8 cellular contexts compared by ENCODE assay signal in the genomic region with DNA sequence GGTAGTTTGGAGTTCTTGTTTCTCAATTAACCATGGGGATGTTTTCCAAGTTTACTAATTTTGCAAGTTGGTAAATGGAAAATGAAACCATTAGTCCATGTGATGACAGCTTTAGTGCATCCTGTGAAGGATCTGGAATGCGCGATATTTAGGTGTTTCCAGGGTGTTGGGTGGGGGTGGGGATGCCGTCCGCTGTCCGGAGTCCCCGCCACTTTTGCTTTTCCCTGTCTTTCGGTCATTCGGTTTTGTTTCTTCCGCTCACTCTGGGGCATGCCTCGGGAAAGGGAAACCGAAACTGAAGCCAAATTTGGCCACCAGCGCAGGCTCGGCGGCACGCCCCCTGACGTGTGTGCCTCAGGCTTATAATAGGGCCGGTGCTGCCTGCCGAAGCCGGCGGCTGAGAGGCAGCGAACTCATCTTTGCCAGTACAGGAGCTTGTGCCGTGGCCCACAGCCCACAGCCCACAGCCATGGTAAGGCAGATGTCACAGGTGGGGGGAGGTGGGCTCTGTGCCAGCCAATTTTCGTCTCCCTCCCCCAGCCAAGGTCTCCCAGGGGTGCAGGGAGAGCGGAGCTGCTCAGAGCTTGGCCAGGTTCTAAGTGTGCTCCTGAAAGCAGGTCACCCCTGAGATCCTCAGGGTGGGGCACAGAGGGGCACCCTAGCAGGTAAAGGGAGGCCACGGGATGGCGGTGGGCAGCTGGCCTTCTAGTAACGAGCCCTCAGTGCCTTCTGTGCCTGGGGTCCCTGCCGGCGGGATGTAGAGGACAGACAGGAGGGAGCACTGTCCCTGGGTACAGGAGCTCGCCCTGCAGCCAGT. TPM values are rescaled to one million over a fixed set of nuclear protein-coding genes. Genes with fewer than 3 reads are reported as not detected.
DNase-seq lines count a peak whose midpoint lies in the region; ATAC-seq and TF ChIP-seq lines count a peak whose summit lies in the region.

A gene (plus strand): TSS at position 393 of the 817 bp plus-strand sequence. CDS start 77 bp downstream, at position 470.

- H3K4me1 ChIP-seq in mesodermal cell (ENCODE audit: control insufficient read depth, insufficient read depth, low read length, poor library complexity, severe bottlenecking) = peaks cover 7% of the 10 kb centered on the region

- in situ Hi-C loops in endometrial microvascular endothelial cells (cut with HindIII; ENCODE audit: inconsistent ontology term, low pct_unique_long_range_greater_than_20kb, low sequenced_read_pairs) = no loop called here

- peak within 1 kb of the TSS; percentile 95 for H3K27ac Mint-ChIP-seq in activated CD8-positive, alpha-beta memory T cell treated with anti-CD3 and anti-CD28 coated beads, Interleukin-2, amount 10 ng/mL, durations not matched to agents 7 days and 5 days

- 11% methylated on average over 19 to 23 of the region's 30 CpGs for WGBS in mesodermal cell (ENCODE audit: insufficient coverage in 2 of 2), 2 experiments

- H3K27ac ChIP-seq in mesodermal cell (ENCODE audit: low read depth, low read length, severe bottlenecking) = peak within 1 kb of the TSS; percentile 37

- H3K4me3 ChIP-seq in mesodermal cell (ENCODE audit: extremely low read depth, insufficient read depth, low read length, poor library complexity, severe bottlenecking) = peak within 1 kb of the TSS; percentile 41

- H3K9me3 Mint-ChIP-seq in activated CD8-positive, alpha-beta memory T cell treated with anti-CD3 and anti-CD28 coated beads, Interleukin-2, amount 10 ng/mL, durations not matched to agents 7 days and 5 days (ENCODE audit: low read depth) = peaks cover 3% of the 10 kb centered on the region

- peaks cover 42% of the 10 kb centered on the region for H3K36me3 Mint-ChIP-seq in activated CD8-positive, alpha-beta memory T cell treated with anti-CD3 and anti-CD28 coated beads, Interleukin-2, amount 10 ng/mL, durations not matched to agents 7 days and 5 days

- ATAC-seq in GM18907 (IDR thresholded peaks at IDR 0.05; ENCODE audit: unreplicated experiment) (peak; percentile 79), HG03159 (IDR thresholded peaks at IDR 0.05; ENCODE audit: unreplicated experiment) (peak; percentile 76)
- peak; percentile 91 for ATAC-seq in activated CD8-positive, alpha-beta memory T cell treated with anti-CD3 and anti-CD28 coated beads, Interleukin-2, amount 10 ng/mL, durations not matched to agents 7 days and 5 days

- peaks cover 37% of the 10 kb centered on the region for H3K4me1 Mint-ChIP-seq in activated CD8-positive, alpha-beta memory T cell treated with anti-CD3 and anti-CD28 coated beads, Interleukin-2, amount 10 ng/mL, durations not matched to agents 7 days and 5 days

- DNase-seq in AG09319 (ENCODE audit: extremely low read depth, low read depth) (peak; percentile 57), NOMO-1 (lab: John Stamatoyannopoulos, UW; ENCODE audit: unreplicated experiment in 2 of 2) (peak; percentile 86 to 94)
- DNase-seq in activated CD8-positive, alpha-beta memory T cell treated with anti-CD3 and anti-CD28 coated beads, Interleukin-2, amount 10 ng/mL, durations not matched to agents 7 days and 5 days = peak; percentile 96
- DNase-seq in stimulated activated CD8-positive, alpha-beta memory T cell treated with anti-CD3 and anti-CD28 coated beads, Interleukin-15, amount 100 ng/mL, for 4 hours (ENCODE audit: low read depth in 2 of 2) = peak; percentile 79 to 82

- no peaks in the 10 kb centered on the region for H3K9me3 ChIP-seq in mesodermal cell (ENCODE audit: control insufficient read depth, low read length)

- TF ChIP-seq CTCF in AG09319 (IDR thresholded peaks at IDR 0.05; ENCODE audit: low read depth, low read length) = no peak

- CTCF ChIA-PET in activated CD8-positive, alpha-beta memory T cell treated with anti-CD3 and anti-CD28 coated beads, Interleukin-2, amount 10 ng/mL, durations not matched to agents 7 days and 5 days (lab: Charles Lee) = interaction anchor here (1.1 to 4.1 kb wide), 12 partner anchors 8 to 293 kb away, joined by 3 to 33 read pairs (median 6); no protein-coding TSS in a partner anchor

- H3K27me3 Mint-ChIP-seq in activated CD8-positive, alpha-beta memory T cell treated with anti-CD3 and anti-CD28 coated beads, Interleukin-2, amount 10 ng/mL, durations not matched to agents 7 days and 5 days = peaks cover 9% of the 10 kb centered on the region

- peak within 1 kb of the TSS; percentile 99 for H3K4me3 Mint-ChIP-seq in activated CD8-positive, alpha-beta memory T cell treated with anti-CD3 and anti-CD28 coated beads, Interleukin-2, amount 10 ng/mL, durations not matched to agents 7 days and 5 days

- no peaks in the 10 kb centered on the region for H3K36me3 ChIP-seq in mesodermal cell (ENCODE audit: control insufficient read depth, insufficient read depth, low read length)

RNA-seq across cellular contexts. Expression of the gene that starts here (rescaled TPM):
- total RNA-seq in activated CD8-positive, alpha-beta memory T cell treated with anti-CD3 and anti-CD28 coated beads, Interleukin-2, amount 10 ng/mL, durations not matched to agents 7 days and 5 days = 100 to 1,000 TPM; 432 to 986 TPM
- 303 TPM for total RNA-seq in endometrial microvascular endothelial cells (ENCODE audit: inconsistent ontology term)
- 53.2 TPM for polyA plus RNA-seq in mesodermal cell (2013, experiment 1 of 2)
- polyA plus RNA-seq in mesodermal cell (2013, experiment 2 of 2) = 44.4 TPM

Comparison
In these comparisons a context has a peak if more than half of its experiments do, and no peak if none do; other contexts are left out.
1. Peak in every context shown above with its lines: DNase-seq, ATAC-seq, H3K4me3 ChIP-seq and H3K27ac ChIP-seq.